In genomic region chr3:63937661-63938651, GRCh38 we compare ENCODE assay signal across 8 cellular contexts. TPM values are rescaled to one million over a fixed set of nuclear protein-coding genes. Genes with fewer than 3 reads are reported as not detected.
DNase-seq lines count a peak whose midpoint lies in the region; ATAC-seq and TF ChIP-seq lines count a peak whose summit lies in the region.

No MANE protein-coding gene starts in this region.

- no peak overlapping the region for H3K4me3 ChIP-seq in upper lobe of left lung

- peak in 1 of 6 experiments; percentile 7 for TF ChIP-seq CTCF in upper lobe of left lung (IDR thresholded peaks at IDR 0.05)

- H3K27ac ChIP-seq in upper lobe of left lung: peak overlapping the region in 3 of 4 donors; percentile 5 to 60 (median 18)

- H3K27ac Mint-ChIP-seq in activated T-helper 17 cell treated with anti-CD3 and anti-CD28 coated beads, Interleukin-2, amount 50 U/mL, for 72 hours: no peak overlapping the region

- H3K36me3 ChIP-seq in upper lobe of left lung: no peaks in the 10 kb centered on the region

- H3K9me3 Mint-ChIP-seq in activated T-helper 17 cell treated with anti-CD3 and anti-CD28 coated beads, Interleukin-2, amount 50 U/mL, for 72 hours: no peaks in the 10 kb centered on the region

- ATAC-seq in GM19395 (IDR thresholded peaks at IDR 0.05; ENCODE audit: unreplicated experiment) (peak; percentile 64), HG03342 (IDR thresholded peaks at IDR 0.05; ENCODE audit: unreplicated experiment) (peak; percentile 72), upper lobe of left lung (ENCODE audit: low FRiP score in 2 of 2) (peak; percentile 69 to 85)
- peak; percentile 53 for ATAC-seq in activated T-helper 17 cell treated with anti-CD3 and anti-CD28 coated beads, Interleukin-2, amount 50 U/mL, for 72 hours (replicated peaks)

- TF ChIP-seq POLR2A in upper lobe of left lung (IDR thresholded peaks at IDR 0.05): peak in 1 of 4 donors; percentile 21

- peaks cover 43% of the 10 kb centered on the region for H3K4me1 Mint-ChIP-seq in activated T-helper 17 cell treated with anti-CD3 and anti-CD28 coated beads, Interleukin-2, amount 50 U/mL, for 72 hours

- no peaks in the 10 kb centered on the region for H3K27me3 ChIP-seq in upper lobe of left lung

- H3K4me1 ChIP-seq in upper lobe of left lung: peaks cover 43 to 73% (median 46%) of the 10 kb centered on the region in 4 donors

- no peaks in the 10 kb centered on the region for H3K9me3 ChIP-seq in upper lobe of left lung

- WGBS in upper lobe of left lung, 2 donors: 38 to 58% methylated on average over 6 of the region's 6 CpGs

- DNase-seq in CD1c-positive myeloid dendritic cell (ENCODE audit: extremely low spot score): peak; percentile 79
- peak in 1 of 2 donors; percentile 79 for DNase-seq in upper lobe of left lung
- DNase-seq in NCI-H2196 treated with DMSO at 0.1 percent for 48 hours (lab: John Stamatoyannopoulos, UW; ENCODE audit: unreplicated experiment): no peak
- DNase-seq in DMS114 treated with DMSO at 0.1 percent for 48 hours (lab: John Stamatoyannopoulos, UW; ENCODE audit: unreplicated experiment): no peak
- no peak for DNase-seq in NCI-H345 (lab: John Stamatoyannopoulos, UW)

- peak overlapping the region; percentile 10 for H3K4me3 Mint-ChIP-seq in activated T-helper 17 cell treated with anti-CD3 and anti-CD28 coated beads, Interleukin-2, amount 50 U/mL, for 72 hours

- TF ChIP-seq EP300 in upper lobe of left lung (IDR thresholded peaks at IDR 0.05): peak in 1 of 4 donors; percentile 19

- H3K36me3 Mint-ChIP-seq in activated T-helper 17 cell treated with anti-CD3 and anti-CD28 coated beads, Interleukin-2, amount 50 U/mL, for 72 hours (ENCODE audit: low read depth): peaks cover 9% of the 10 kb centered on the region

- H3K27me3 Mint-ChIP-seq in activated T-helper 17 cell treated with anti-CD3 and anti-CD28 coated beads, Interleukin-2, amount 50 U/mL, for 72 hours: no peaks in the 10 kb centered on the region

RNA-seq across cellular contexts. Expression of gene SCAANT1, which starts 25.8 kb away (rescaled TPM):
- 1 to 10 TPM in 1 of 2 donors, not detected in 1; 2.4 TPM for total RNA-seq in activated T-helper 17 cell treated with anti-CD3 and anti-CD28 coated beads, Interleukin-2, amount 50 U/mL, for 72 hours
- total RNA-seq in upper lobe of left lung: not detected
